Comparison of ENCODE assay signal across 23 cellular contexts in the genomic region with DNA sequence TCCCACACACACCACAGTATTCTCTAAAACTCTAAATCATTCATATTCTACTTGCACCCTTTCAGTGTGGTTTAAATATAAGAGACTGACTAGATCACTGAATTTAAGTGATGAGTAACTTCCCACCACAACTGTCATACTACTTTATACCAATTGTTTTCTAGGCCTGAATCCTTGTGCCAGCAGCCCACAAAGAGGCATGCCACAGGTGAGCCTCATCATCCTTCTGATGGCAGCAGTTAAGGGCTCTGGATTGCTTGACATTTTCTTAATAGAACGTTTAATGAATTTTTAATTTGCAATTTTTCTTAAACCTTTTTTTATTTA. TPM values are rescaled to one million over a fixed set of nuclear protein-coding genes. Genes with fewer than 3 reads are reported as not detected.
"Had no signal": no experiment of that assay in that cellular context is flagged by ENCODE, and none has a peak within 500 bp of the region (broad histone marks: within the 10 kb centered on the region; RNA-seq: fewer than 3 reads in every experiment).

No MANE protein-coding gene starts in this region.

- H3K4me3 Mint-ChIP-seq: immature natural killer cell; memory B cell; nephron progenitor cell; stimulated activated memory B cell treated with anti-CD40 and anti-IgM and Interleukin-4, amounts not matched to agents 10 μg/mL and 1 μg/mL and 100 μg/mL, for 72 hours had no signal

- H3K9me3 Mint-ChIP-seq: immature natural killer cell; memory B cell; stimulated activated memory B cell treated with anti-CD40 and anti-IgM and Interleukin-4, amounts not matched to agents 10 μg/mL and 1 μg/mL and 100 μg/mL, for 72 hours had no signal

- ATAC-seq: gastroesophageal sphincter had no signal

- H3K27me3 Mint-ChIP-seq: memory B cell; stimulated activated memory B cell treated with anti-CD40 and anti-IgM and Interleukin-4, amounts not matched to agents 10 μg/mL and 1 μg/mL and 100 μg/mL, for 72 hours had no signal

- DNase-seq: colonic mucosa; dermis blood vessel endothelial cell; esophagus squamous epithelium; foreskin fibroblast; immature natural killer cell; kidney; left cardiac atrium; left ventricle myocardium inferior; lower lobe of right lung; midbrain; nephron progenitor cell; psoas muscle; retina; right lobe of liver; stimulated activated CD4-positive, alpha-beta T cell treated with anti-CD3 and anti-CD28 coated beads, Interleukin-4, amount 100 ng/mL, for 1 hour; stimulated activated CD8-positive, alpha-beta memory T cell treated with anti-CD3 and anti-CD28 coated beads, Interleukin-4, amount 100 ng/mL, for 48 hours; trophoblast cell had no signal

- H3K27me3 ChIP-seq: colonic mucosa, esophagus squamous epithelium, gastroesophageal sphincter, right lobe of liver had no signal

- H3K27ac ChIP-seq: colonic mucosa, esophagus squamous epithelium, gastroesophageal sphincter, left ventricle myocardium inferior, lower lobe of right lung, parathyroid adenoma, psoas muscle, right lobe of liver had no signal

- H3K27ac Mint-ChIP-seq: memory B cell; nephron progenitor cell; stimulated activated memory B cell treated with anti-CD40 and anti-IgM and Interleukin-4, amounts not matched to agents 10 μg/mL and 1 μg/mL and 100 μg/mL, for 72 hours had no signal

- H3K9me3 ChIP-seq: colonic mucosa, esophagus squamous epithelium, gastroesophageal sphincter, left ventricle myocardium inferior, lower lobe of right lung, psoas muscle, right lobe of liver had no signal

RNA-seq across cellular contexts. Expression of a gene that starts 9.6 kb away (rescaled TPM):
- total RNA-seq: colonic mucosa, dermis blood vessel endothelial cell, epithelial cell of proximal tubule, esophagus squamous epithelium, gastroesophageal sphincter, kidney, lower lobe of right lung, omental fat pad had no signal
